8 cellular contexts compared by ENCODE assay signal in the genomic region with DNA sequence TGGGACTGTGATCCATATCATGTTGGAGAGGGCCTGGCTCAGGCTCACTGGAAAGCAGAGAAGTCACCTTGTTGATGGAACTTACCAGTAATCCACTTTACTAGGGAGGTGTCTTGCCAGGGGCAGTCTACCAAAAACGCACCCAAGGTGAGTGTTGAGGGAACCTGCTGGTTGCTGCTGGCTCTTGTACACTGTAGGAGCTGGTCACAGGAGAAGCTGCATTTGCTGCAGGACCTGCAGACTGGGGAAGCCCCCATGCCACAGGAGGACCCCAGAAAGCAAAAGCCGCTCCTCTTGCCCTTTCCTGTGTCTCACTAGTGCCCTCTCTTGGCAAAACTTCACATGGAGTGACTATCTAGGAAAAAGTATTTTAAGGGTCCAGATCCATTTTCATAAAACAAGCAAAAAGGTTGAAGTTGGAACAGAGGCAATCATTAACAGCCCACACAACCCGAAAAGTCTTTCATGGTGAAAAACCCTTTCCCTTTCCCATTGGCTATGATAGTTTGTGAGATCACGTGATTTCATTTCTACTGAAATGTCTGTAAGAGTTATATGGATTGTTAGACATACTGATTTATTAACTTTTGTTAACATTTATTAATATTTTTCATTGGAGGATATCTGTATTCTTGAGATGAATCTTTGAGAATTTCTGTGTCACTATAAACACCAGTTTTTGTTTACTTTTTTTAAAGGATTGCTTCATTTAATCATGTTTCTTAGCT. TPM values are rescaled to one million over a fixed set of nuclear protein-coding genes. Genes with fewer than 3 reads are reported as not detected.
DNase-seq lines count a peak whose midpoint lies in the region.

No MANE protein-coding gene starts in this region.

- no peaks in the 10 kb centered on the region for H3K36me3 Mint-ChIP-seq in activated CD4-positive, alpha-beta memory T cell treated with anti-CD3 and anti-CD28 coated beads for 36 hours

- H3K27me3 Mint-ChIP-seq in activated CD4-positive, alpha-beta memory T cell treated with anti-CD3 and anti-CD28 coated beads for 36 hours, result peaks cover 10% of the 10 kb centered on the region

- intact Hi-C loops in activated CD4-positive, alpha-beta memory T cell treated with anti-CD3 and anti-CD28 coated beads for 36 hours (cut with micrococcal nuclease), result no loop called here

- no peak overlapping the region for H3K27ac Mint-ChIP-seq in activated CD4-positive, alpha-beta memory T cell treated with anti-CD3 and anti-CD28 coated beads for 36 hours

- no peaks in the 10 kb centered on the region for H3K9me3 Mint-ChIP-seq in activated CD4-positive, alpha-beta memory T cell treated with anti-CD3 and anti-CD28 coated beads for 36 hours

- CTCF ChIA-PET in activated CD4-positive, alpha-beta memory T cell treated with anti-CD3 and anti-CD28 coated beads for 36 hours (lab: Charles Lee), result interaction anchor here (0.6 to 1.2 kb wide), 2 partner anchors 592 to 618 kb away, joined by 3 read pairs; no protein-coding TSS in a partner anchor

- peak; percentile 5 for DNase-seq in activated CD4-positive, alpha-beta T cell treated with anti-CD3 and anti-CD28 coated beads for 48 hours
- no peak for DNase-seq in activated CD4-positive, alpha-beta T cell treated with anti-CD3 and anti-CD28 coated beads, Interleukin-2, amount 50 U/mL, for 1 hour
- DNase-seq in NCI-H1105 treated with DMSO at 0.1 percent for 48 hours (lab: John Stamatoyannopoulos, UW) (peak; percentile 30), dermis blood vessel endothelial cell (peak; percentile 79), myocyte (ENCODE audit: low read depth) (peak; percentile 40), mucosa of gallbladder (ENCODE audit: low spot score) (no peak)
- no peak for DNase-seq in stimulated activated CD4-positive, alpha-beta T cell treated with anti-CD3 and anti-CD28 coated beads, Interleukin-1b, Interleukin-23, amount 100 ng/mL, for 48 hours
- no peak for DNase-seq in activated CD4-positive, alpha-beta memory T cell treated with anti-CD3 and anti-CD28 coated beads for 36 hours

- POLR2A ChIA-PET in activated CD4-positive, alpha-beta memory T cell treated with anti-CD3 and anti-CD28 coated beads for 36 hours (lab: Charles Lee), result no interaction called here

- H3K4me3 Mint-ChIP-seq in activated CD4-positive, alpha-beta memory T cell treated with anti-CD3 and anti-CD28 coated beads for 36 hours, result no peak overlapping the region

- H3K4me1 Mint-ChIP-seq in activated CD4-positive, alpha-beta memory T cell treated with anti-CD3 and anti-CD28 coated beads for 36 hours (ENCODE audit: low read depth), result no peaks in the 10 kb centered on the region

RNA-seq across cellular contexts. Expression of gene RASSF8, which starts 59.2 kb away (rescaled TPM):
- total RNA-seq in dermis blood vessel endothelial cell, result 84.7 and 98.0 TPM in 2 replicates
- total RNA-seq in myocyte, result 14.6 and 27.4 TPM in 2 replicates
- polyA plus RNA-seq in myocyte (2012), result 8.1 TPM
- total RNA-seq in activated CD4-positive, alpha-beta memory T cell treated with anti-CD3 and anti-CD28 coated beads for 36 hours, result under 1 TPM; 0.26 to 0.29 TPM
- total RNA-seq in mucosa of gallbladder, result 40.7 TPM

Comparison
In these comparisons a context has a peak if more than half of its experiments do, and no peak if none do; other contexts are left out.
1. DNase-seq: peak in activated CD4-positive, alpha-beta T cell treated with anti-CD3 and anti-CD28 coated beads for 48 hours (single experiment), NCI-H1105 treated with DMSO at 0.1 percent for 48 hours (single experiment), dermis blood vessel endothelial cell (single experiment) and myocyte (single experiment); none in activated CD4-positive, alpha-beta T cell treated with anti-CD3 and anti-CD28 coated beads, Interleukin-2, amount 50 U/mL, for 1 hour (single experiment), stimulated activated CD4-positive, alpha-beta T cell treated with anti-CD3 and anti-CD28 coated beads, Interleukin-1b, Interleukin-23, amount 100 ng/mL, for 48 hours (single experiment), activated CD4-positive, alpha-beta memory T cell treated with anti-CD3 and anti-CD28 coated beads for 36 hours (single experiment) and mucosa of gallbladder (single experiment).
2. RNA of gene RASSF8, which starts 59.2 kb away (total RNA-seq): 84.7 to 98.0 TPM in dermis blood vessel endothelial cell, 40.7 TPM in mucosa of gallbladder (single experiment) and 14.6 to 27.4 TPM in myocyte; 0.26 to 0.29 TPM in activated CD4-positive, alpha-beta memory T cell treated with anti-CD3 and anti-CD28 coated beads for 36 hours; every median in the first group is over 10 times any median in the second.